ENCODE assay signal across 9 cellular contexts in the genomic region with DNA sequence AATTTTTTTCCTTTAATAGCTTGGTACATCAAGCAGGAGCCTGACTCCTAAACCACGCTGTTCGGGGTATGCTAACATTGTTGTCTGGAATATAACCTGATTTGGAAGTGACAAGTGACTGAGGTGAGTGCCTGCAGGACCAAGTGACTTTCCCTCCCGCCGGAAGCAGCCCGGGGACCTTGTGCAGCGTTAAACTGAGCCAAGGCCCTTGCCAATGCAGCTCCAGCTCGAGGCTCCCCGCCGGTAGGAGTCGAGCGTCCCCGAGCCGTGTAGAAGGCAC. TPM values are rescaled to one million over a fixed set of nuclear protein-coding genes. Genes with fewer than 3 reads are reported as not detected.
A peak's percentile ranks its signal among the peaks of the same experiment; 100 is the strongest.
DNase-seq lines count a peak whose midpoint lies in the region; ATAC-seq and TF ChIP-seq lines count a peak whose summit lies in the region.
"Had no signal": no experiment of that assay in that cellular context is flagged by ENCODE, and none has a peak within 500 bp of the region (broad histone marks: within the 10 kb centered on the region; RNA-seq: fewer than 3 reads in every experiment).

No MANE protein-coding gene starts in this region.

- H3K9ac ChIP-seq in HUES64 (ENCODE audit: low read depth, low read length): peak overlapping the region; percentile 91

- H3K4me3 ChIP-seq in HUES64 (ENCODE audit: low read length) (peak overlapping the region; percentile 70), foreskin fibroblast (ENCODE audit: low read depth in 1 of 2, low read length in 2 of 2) (peak overlapping the region; percentile 47 to 53), retinal pigment epithelial cell (ENCODE audit: low read length) (peak overlapping the region; percentile 47)

- WGBS in HUES64: 16% methylated on average over 13 of the region's 13 CpGs

- peaks cover 14% of the 10 kb centered on the region; the same call in 1 of the 2 replicates for H3K4me1 ChIP-seq in HUES64 (ENCODE audit: insufficient read depth, low read length)

- peak overlapping the region; percentile 35 for H3K27ac ChIP-seq in HUES64 (ENCODE audit: low read depth, low read length)

- peak; percentile 13 for ATAC-seq in GM19351 (IDR thresholded peaks at IDR 0.05; ENCODE audit: unreplicated experiment)
- ATAC-seq in GM19328 (IDR thresholded peaks at IDR 0.05; ENCODE audit: unreplicated experiment): no peak
- ATAC-seq in GM18858 (IDR thresholded peaks at IDR 0.05; ENCODE audit: unreplicated experiment): no peak

- no peak for TF ChIP-seq CTCF in foreskin fibroblast (IDR thresholded peaks at IDR 0.05; ENCODE audit: low read depth, low read length)
- no peak for TF ChIP-seq CTCF in retinal pigment epithelial cell (conservative IDR thresholded peaks at IDR 0.05; ENCODE audit: low read depth, low read length)

- no peaks in the 10 kb centered on the region for H3K9me3 ChIP-seq in HUES64 (ENCODE audit: insufficient read depth, low read depth, low read length)

- no peaks in the 10 kb centered on the region for H3K36me3 ChIP-seq in HUES64 (ENCODE audit: insufficient read depth, low read length)

- DNase-seq in foreskin fibroblast (peak in 1 of 2 donors; percentile 30), retinal pigment epithelial cell (ENCODE audit: low read depth) (no peak), Ammon's horn (ENCODE audit: low spot score) (no peak), ureter (ENCODE audit: low spot score) (no peak)

- no peaks in the 10 kb centered on the region for H3K27me3 ChIP-seq in HUES64 (ENCODE audit: insufficient read depth, low read length)

RNA-seq across cellular contexts. Expression of a gene that starts 0.7 kb away (rescaled TPM):
- 32.5 TPM for polyA plus RNA-seq in HUES64 (2013, experiment 1 of 2)
- 25.3 TPM for polyA plus RNA-seq in HUES64 (2013, experiment 2 of 2)
- total RNA-seq in ureter: 29.0 TPM
- total RNA-seq: activated naive CD4-positive, alpha-beta T cell treated with anti-CD3 and anti-CD28 coated beads, Interleukin-2, amount 50 U/mL, for 72 hours had no signal

RNA-seq across cellular contexts. Expression of a gene that starts 37.9 kb away (rescaled TPM):
- polyA plus RNA-seq in HUES64 (2013, experiment 1 of 2): 2.2 TPM
- 4.6 TPM for polyA plus RNA-seq in HUES64 (2013, experiment 2 of 2)
- total RNA-seq in ureter: 18.8 TPM
- total RNA-seq: activated naive CD4-positive, alpha-beta T cell treated with anti-CD3 and anti-CD28 coated beads, Interleukin-2, amount 50 U/mL, for 72 hours had no signal
